Comparison of ENCODE assay signal across 1 cellular context in genomic region chr11:117070016-117070415, GRCh38.
TF ChIP-seq lines count a peak whose summit lies in the region.

No MANE protein-coding gene starts in this region.

TF ChIP-seq in K562, 482 proteins besides CTCF, POLR2A, EP300 and RAD21 (continued from another document):
- TF ChIP-seq ZNF398 (CRISPR knock-in tag; IDR thresholded peaks at IDR 0.05) (no peak), DMBX1 (CRISPR knock-in tag; IDR thresholded peaks at IDR 0.05; ENCODE audit: borderline replicate concordance) (no peak), ZNF347 (CRISPR knock-in tag; IDR thresholded peaks at IDR 0.05; ENCODE audit: low read depth) (no peak), SREBF2 (CRISPR knock-in tag; IDR thresholded peaks at IDR 0.05) (no peak), PHF8 (IDR thresholded peaks at IDR 0.05; ENCODE audit: borderline replicate concordance, low read length) (no peak), KLF13 (tag; IDR thresholded peaks at IDR 0.05; ENCODE audit: borderline replicate concordance, low read depth) (no peak), ELF4 (CRISPR knock-in tag; IDR thresholded peaks at IDR 0.05) (no peak), CBFA2T3 (IDR thresholded peaks at IDR 0.05) (peak; percentile 44), XRCC5 (IDR thresholded peaks at IDR 0.05; ENCODE audit: low read depth, low read length) (no peak), KDM4B (IDR thresholded peaks at IDR 0.05; ENCODE audit: borderline replicate concordance in 2 of 2, low read depth in 1 of 2) (no peak)
- TF ChIP-seq, protein P1, sequence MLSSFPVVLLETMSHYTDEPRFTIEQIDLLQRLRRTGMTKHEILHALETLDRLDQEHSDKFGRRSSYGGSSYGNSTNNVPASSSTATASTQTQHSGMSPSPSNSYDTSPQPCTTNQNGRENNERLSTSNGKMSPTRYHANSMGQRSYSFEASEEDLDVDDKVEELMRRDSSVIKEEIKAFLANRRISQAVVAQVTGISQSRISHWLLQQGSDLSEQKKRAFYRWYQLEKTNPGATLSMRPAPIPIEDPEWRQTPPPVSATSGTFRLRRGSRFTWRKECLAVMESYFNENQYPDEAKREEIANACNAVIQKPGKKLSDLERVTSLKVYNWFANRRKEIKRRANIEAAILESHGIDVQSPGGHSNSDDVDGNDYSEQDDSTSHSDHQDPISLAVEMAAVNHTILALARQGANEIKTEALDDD (IDR thresholded peaks at IDR 0.05), result peak; percentile 50; the same call in 1 of the 2 replicates
